Comparison of ENCODE assay signal across 20 cellular contexts in the genomic region with DNA sequence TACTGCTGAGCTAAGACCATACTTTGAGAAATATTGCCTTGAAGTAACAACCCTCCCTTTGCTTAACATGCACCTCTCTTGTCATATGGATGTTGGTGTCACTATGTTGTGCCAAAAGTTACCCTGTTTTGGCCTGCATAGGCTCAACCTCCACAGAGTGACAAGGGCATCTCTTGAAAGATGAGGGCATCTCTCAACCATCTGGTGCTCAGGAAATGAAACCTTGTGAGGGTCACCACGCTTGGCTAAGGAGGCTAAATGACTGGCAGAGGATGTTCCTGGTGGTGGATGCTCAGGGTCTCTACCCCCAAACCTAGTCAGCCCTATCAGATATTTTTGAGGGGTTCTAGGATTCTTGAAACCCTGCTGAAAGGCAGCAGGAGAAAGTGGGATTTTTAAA. TPM values are rescaled to one million over a fixed set of nuclear protein-coding genes. Genes with fewer than 3 reads are reported as not detected.
DNase-seq lines count a peak whose midpoint lies in the region; ATAC-seq, FAIRE-seq and TF ChIP-seq lines count a peak whose summit lies in the region.
"Had no signal": no experiment of that assay in that cellular context is flagged by ENCODE, and none has a peak within 500 bp of the region (broad histone marks: within the 10 kb centered on the region; RNA-seq: fewer than 3 reads in every experiment).

No MANE protein-coding gene starts in this region.

- in situ Hi-C loops in GM12878 (cut with MboI), result no loop called here

- intact Hi-C loops in GM12878 (cut with micrococcal nuclease; ENCODE audit: unreplicated experiment), result no loop called here

- TF ChIP-seq POLR2A in GM12878 (IDR thresholded peaks at IDR 0.05; ENCODE audit: low read depth, low read length), result no peak

- no peaks in the 10 kb centered on the region for H3K79me2 ChIP-seq in GM12878 (ENCODE audit: control insufficient read depth, insufficient read depth, low read length)

- H3K9me3 ChIP-seq in GM12878 (replicated peaks; ENCODE audit: control insufficient read depth, insufficient read depth, low read length), result no peaks in the 10 kb centered on the region
- H3K9me3 ChIP-seq: Peyer's patch had no signal

- TF ChIP-seq RAD21 in GM12878 (IDR thresholded peaks at IDR 0.05; ENCODE audit: insufficient read depth, low read depth, low read length), result no peak

- H3K27ac ChIP-seq in GM12878 (ENCODE audit: control insufficient read depth, insufficient read depth), result no peak overlapping the region
- no peak overlapping the region for H3K27ac ChIP-seq in RWPE1
- H3K27ac ChIP-seq: HL-60, Peyer's patch had no signal

- no peak overlapping the region for H3K4me3 ChIP-seq in GM06990 (replicated peaks; ENCODE audit: low read depth, low read length)
- no peak overlapping the region for H3K4me3 ChIP-seq in GM12878
- H3K4me3 ChIP-seq: Peyer's patch had no signal

- WGBS in GM12878 (ENCODE audit: insufficient coverage, insufficient replicate concordance, low lambda C conversion rate, missing lambda C conversion rate), result 35% methylated on average over 1 of the region's 1 CpG

- ATAC-seq in GM18873 (IDR thresholded peaks at IDR 0.05; ENCODE audit: low FRiP score, unreplicated experiment) (peak; percentile 39), HG03097 (IDR thresholded peaks at IDR 0.05; ENCODE audit: low FRiP score, unreplicated experiment) (peak; percentile 67), GM12878 (peak; percentile 21; the same call in 2 of the 3 replicates)

- H3K36me3 ChIP-seq in GM06990 (ENCODE audit: control insufficient read depth, insufficient read depth, low read length), result no peaks in the 10 kb centered on the region
- H3K36me3 ChIP-seq in GM12878 (ENCODE audit: control insufficient read depth in 2 of 2, insufficient read depth in 2 of 2, low read length in 1 of 2), result no peaks in the 10 kb centered on the region
- H3K36me3 ChIP-seq: Peyer's patch had no signal

- H3K4me1 ChIP-seq in GM12878 (ENCODE audit: control insufficient read depth, insufficient read depth, low read length), result peaks cover 11% of the 10 kb centered on the region
- H3K4me1 ChIP-seq: Peyer's patch had no signal

- H3K9ac ChIP-seq in GM12878 (ENCODE audit: control insufficient read depth, insufficient read depth, low read length), result no peak overlapping the region

- BruUV-seq in GM12878 (replicated peaks; lab: Mats Ljungman, UMichigan), result no TSS peak

- no peak for TF ChIP-seq EP300 in GM12878 (IDR thresholded peaks at IDR 0.05; ENCODE audit: borderline replicate concordance in 1 of 2, control insufficient read depth in 1 of 2, low read depth in 2 of 2, low read length in 2 of 2)

- SMC1A ChIA-PET in GM12878 (lab: Charles Lee; ENCODE audit: uncharacterized antibody, unreplicated experiment), result no interaction called here

- CTCF ChIA-PET in GM12878 (lab: Yijun Ruan, JAX), result no interaction called here
- CTCF ChIA-PET in RWPE1 (lab: Yijun Ruan, JAX), result no interaction called here
- CTCF ChIA-PET in GM10248 (lab: Yijun Ruan, JAX), result no interaction called here

- RAD21 ChIA-PET in GM12878 (lab: Charles Lee; ENCODE audit: unreplicated experiment), result no interaction called here

- no peak overlapping the region for H2AFZ ChIP-seq in GM12878 (ENCODE audit: control insufficient read depth, low read depth, low read length)

- H3K4me2 ChIP-seq in GM12878 (ENCODE audit: control insufficient read depth, insufficient read depth), result no peak overlapping the region

- no peaks in the 10 kb centered on the region for H4K20me1 ChIP-seq in GM12878 (ENCODE audit: control insufficient read depth, insufficient read depth)

- no peak for FAIRE-seq in GM12878 (lab: Jason Lieb, UNC)
- FAIRE-seq: A204.1, H54 had no signal

- peak; percentile 29 for DNase-seq in GM06990 (ENCODE audit: extremely low read depth, insufficient read length)
- no peak for DNase-seq in GM12878 (ENCODE audit: low read depth, low spot score)
- DNase-seq in kidney tubule cell (ENCODE audit: low spot score), result no peak
- DNase-seq in RWPE1 (ENCODE audit: low spot score), result no peak
- DNase-seq in putamen (ENCODE audit: low spot score), result no peak
- no peak for DNase-seq in GM10248 (ENCODE audit: extremely low spot score)
- DNase-seq: Calu3, KG1, NCI-H1105 treated with DMSO at 0.1 percent for 48 hours, NCI-H1930, NCI-H2171 treated with DMSO at 0.1 percent for 48 hours, NCI-H774, Peyer's patch had no signal

- TF ChIP-seq CTCF in GM06990 (IDR thresholded peaks at IDR 0.05; ENCODE audit: insufficient read depth, low read length, poor library complexity, severe bottlenecking) (no peak), GM12878 (IDR thresholded peaks at IDR 0.05 in 2 of 3, conservative IDR thresholded peaks at IDR 0.05 in 1 of 3; ENCODE audit: control insufficient read depth in 2 of 3, extremely low read depth in 1 of 3, insufficient read depth in 1 of 3, low read depth in 3 of 3, low read length in 3 of 3) (no peak), RWPE1 (conservative IDR thresholded peaks at IDR 0.05; ENCODE audit: low read depth) (no peak), GM10248 (IDR thresholded peaks at IDR 0.05; ENCODE audit: control extremely low read depth, extremely low read depth, low read depth, missing control alignments) (no peak)

- POLR2A ChIA-PET in GM12878 (lab: Charles Lee), result interaction anchor here (0.7 kb wide), 1 partner anchor 260 kb away, joined by 3 read pairs; no protein-coding TSS in a partner anchor
- POLR2A ChIA-PET in RWPE1 (lab: Yijun Ruan, JAX; ENCODE audit: low non-redundant PET), result no interaction called here
- POLR2A ChIA-PET in GM10248 (lab: Yijun Ruan, JAX), result no interaction called here

- H3K27me3 ChIP-seq in GM06990 (replicated peaks; ENCODE audit: control insufficient read depth, insufficient read depth, low read length) (no peaks in the 10 kb centered on the region), GM12878 (replicated peaks in 1 of 2; ENCODE audit: control insufficient read depth in 2 of 2, insufficient read depth in 2 of 2, low read length in 1 of 2) (peaks cover 0 to 13% of the 10 kb centered on the region in 2 experiments; a peak in 2 of 4 replicates)
- H3K27me3 ChIP-seq: Peyer's patch had no signal

TF ChIP-seq in GM12878, 131 proteins besides CTCF, POLR2A, EP300 and RAD21 (continues in another document):
- no peak for TF ChIP-seq POU2F2 (IDR thresholded peaks at IDR 0.05; ENCODE audit: borderline replicate concordance, low read depth, low read length)
- TF ChIP-seq HSF1 (IDR thresholded peaks at IDR 0.05; ENCODE audit: low read depth, low read length), result no peak
- TF ChIP-seq, protein P1, sequence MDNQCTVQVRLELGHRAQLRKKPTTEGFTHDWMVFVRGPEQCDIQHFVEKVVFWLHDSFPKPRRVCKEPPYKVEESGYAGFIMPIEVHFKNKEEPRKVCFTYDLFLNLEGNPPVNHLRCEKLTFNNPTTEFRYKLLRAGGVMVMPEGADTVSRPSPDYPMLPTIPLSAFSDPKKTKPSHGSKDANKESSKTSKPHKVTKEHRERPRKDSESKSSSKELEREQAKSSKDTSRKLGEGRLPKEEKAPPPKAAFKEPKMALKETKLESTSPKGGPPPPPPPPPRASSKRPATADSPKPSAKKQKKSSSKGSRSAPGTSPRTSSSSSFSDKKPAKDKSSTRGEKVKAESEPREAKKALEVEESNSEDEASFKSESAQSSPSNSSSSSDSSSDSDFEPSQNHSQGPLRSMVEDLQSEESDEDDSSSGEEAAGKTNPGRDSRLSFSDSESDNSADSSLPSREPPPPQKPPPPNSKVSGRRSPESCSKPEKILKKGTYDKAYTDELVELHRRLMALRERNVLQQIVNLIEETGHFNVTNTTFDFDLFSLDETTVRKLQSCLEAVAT (IDR thresholded peaks at IDR 0.05), result no peak
- no peak for TF ChIP-seq STAT1 (conservative IDR thresholded peaks at IDR 0.05)
- no peak for TF ChIP-seq ATF2 (IDR thresholded peaks at IDR 0.05; ENCODE audit: low read length)
- TF ChIP-seq EGR1 (IDR thresholded peaks at IDR 0.05; ENCODE audit: borderline replicate concordance in 1 of 2, low read depth in 2 of 2, low read length in 2 of 2), result no peak

RNA-seq across cellular contexts. Expression of gene LHCGR, which starts 2.3 kb away (rescaled TPM):
- total RNA-seq in GM12878 (2013; cell fraction: nucleolus; rRNA removed), result not detected in 2 replicates
- total RNA-seq in GM12878 (2014; rRNA removed), result 0.23 and 0.27 TPM in 2 replicates
- total RNA-seq in GM12878 (2014; rRNA removed; fragmentation: Illumina TruSeq; extraction: Trizol), result 0.13 and 0.23 TPM in 2 replicates
- 0.11 TPM in 1 of 2 replicates, not detected in the other for total RNA-seq in GM12878 (2021)
- not detected for polyA plus RNA-seq in GM12878 (2011; ENCODE audit: low read depth)
- 0.03 TPM in 1 of 2 replicates, not detected in the other for polyA plus RNA-seq in GM12878 (2011; rRNA removed)
- polyA plus RNA-seq in GM12878 (2011; cell fraction: cytosol; rRNA removed), result not detected in 2 replicates
- polyA plus RNA-seq in GM12878 (2011; cell fraction: nucleus; rRNA removed), result 0.07 and 0.61 TPM in 2 replicates
- polyA plus RNA-seq in GM12878 (2012), result not detected in 2 replicates
- 0.09 and 0.36 TPM in 2 replicates for polyA plus RNA-seq in GM12878 (2014; fragmentation: Illumina TruSeq; extraction: Trizol)
- under 1 TPM in 1 of 2 experiments, not detected in 1; 0.02 TPM for polyA plus RNA-seq in GM12878 (2014; fragmentation: Nextera tagmentation; extraction: Ambion mirVana)
- polyA plus RNA-seq in GM12878 (2014; rRNA removed), result 1.9 TPM in 1 of 2 replicates, not detected in the other
- polyA plus RNA-seq in GM12878 (2016; fragmentation: Nextera tagmentation; extraction: Ambion mirVana), result not detected
- not detected in 2 replicates for polyA minus RNA-seq in GM12878 (2011; rRNA and poly(A)+ RNA removed)
- not detected in 2 replicates for polyA minus RNA-seq in GM12878 (2011; cell fraction: cytosol; rRNA and poly(A)+ RNA removed)
- polyA minus RNA-seq in GM12878 (2011; cell fraction: nucleus; rRNA and poly(A)+ RNA removed), result not detected in 2 replicates
- total RNA-seq: Calu3; M059J; Peyer's patch; T-helper 2 cell treated with Interferon-gamma antibody and Interleukin-4, amounts not matched to agents 100 ng/mL and 5 ng/mL, for 36 hours had no signal
